Comparison of ENCODE assay signal across 8 cellular contexts in the genomic region with DNA sequence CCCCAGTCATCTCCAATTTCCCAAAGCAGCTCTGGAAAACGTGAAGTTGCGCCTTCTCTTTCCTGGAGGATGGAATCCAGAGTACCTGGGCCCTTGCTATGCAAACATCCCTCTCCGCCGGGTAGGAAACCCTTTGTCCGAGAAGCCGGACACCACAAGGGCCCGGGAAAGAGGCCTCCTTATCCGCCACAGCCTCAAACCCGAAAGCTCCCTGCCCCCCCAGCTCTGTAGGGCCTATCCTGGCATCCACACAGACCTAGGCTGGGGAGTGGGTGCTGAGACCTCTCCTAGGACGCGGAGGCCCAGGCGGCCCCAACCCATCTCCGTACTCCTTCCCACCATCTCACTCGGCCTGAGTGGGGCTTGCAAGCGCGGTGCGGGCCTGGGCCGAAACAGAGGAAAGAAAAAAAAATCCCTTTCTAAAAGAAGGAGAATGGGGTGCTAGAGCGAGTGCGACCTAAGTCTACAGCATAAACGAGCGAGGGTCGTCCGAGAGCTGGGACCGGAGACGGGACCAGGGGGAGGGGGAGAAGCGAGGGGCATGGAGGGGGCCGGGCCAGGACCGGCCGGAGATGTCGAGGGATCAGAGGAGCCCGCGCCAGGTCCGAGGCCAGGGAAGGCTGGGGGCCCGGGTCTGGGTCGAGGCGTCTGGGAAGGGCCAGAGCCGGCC. TPM values are rescaled to one million over a fixed set of nuclear protein-coding genes. Genes with fewer than 3 reads are reported as not detected.
DNase-seq lines count a peak whose midpoint lies in the region; ATAC-seq and TF ChIP-seq lines count a peak whose summit lies in the region.

No MANE protein-coding gene starts in this region.

- no peaks in the 10 kb centered on the region for H3K27me3 Mint-ChIP-seq in Caco-2 (ENCODE audit: insufficient read depth, unreplicated experiment)
- H3K27me3 Mint-ChIP-seq in activated naive CD4-positive, alpha-beta T cell treated with anti-CD3 and anti-CD28 coated beads, Interleukin-2, amount 10 ng/mL, durations not matched to agents 7 days and 5 days = no peaks in the 10 kb centered on the region
- peaks cover 7% of the 10 kb centered on the region for H3K27me3 Mint-ChIP-seq in glutamatergic neuron (ENCODE audit: unreplicated experiment)
- no peaks in the 10 kb centered on the region for H3K27me3 Mint-ChIP-seq in osteocyte (ENCODE audit: unreplicated experiment)

- H3K9me3 ChIP-seq in Caco-2 = no peaks in the 10 kb centered on the region

- TF ChIP-seq CTCF in Caco-2 (IDR thresholded peaks at IDR 0.05; ENCODE audit: insufficient read depth in 1 of 2, low read depth in 1 of 2, low read length in 1 of 2, severe bottlenecking in 1 of 2, unreplicated experiment in 1 of 2) (no peak), glutamatergic neuron (IDR thresholded peaks at IDR 0.05; ENCODE audit: partially characterized antibody, unreplicated experiment) (no peak), osteocyte (IDR thresholded peaks at IDR 0.05) (no peak)

- BruUV-seq in Caco-2 (replicated peaks; lab: Mats Ljungman, UMichigan) = no TSS peak

- peaks cover 38% of the 10 kb centered on the region for H3K4me1 Mint-ChIP-seq in Caco-2 (ENCODE audit: low read depth, unreplicated experiment)
- H3K4me1 Mint-ChIP-seq in activated naive CD4-positive, alpha-beta T cell treated with anti-CD3 and anti-CD28 coated beads, Interleukin-2, amount 10 ng/mL, durations not matched to agents 7 days and 5 days = peaks cover 55% of the 10 kb centered on the region
- H3K4me1 Mint-ChIP-seq in glutamatergic neuron (ENCODE audit: low read depth, unreplicated experiment) = peaks cover 38% of the 10 kb centered on the region
- H3K4me1 Mint-ChIP-seq in osteocyte (ENCODE audit: unreplicated experiment) = peaks cover 54% of the 10 kb centered on the region

- no peaks in the 10 kb centered on the region for H3K9me3 Mint-ChIP-seq in Caco-2 (ENCODE audit: unreplicated experiment)
- H3K9me3 Mint-ChIP-seq in activated naive CD4-positive, alpha-beta T cell treated with anti-CD3 and anti-CD28 coated beads, Interleukin-2, amount 10 ng/mL, durations not matched to agents 7 days and 5 days = no peaks in the 10 kb centered on the region
- peaks cover 14% of the 10 kb centered on the region for H3K9me3 Mint-ChIP-seq in glutamatergic neuron (ENCODE audit: unreplicated experiment)
- no peaks in the 10 kb centered on the region for H3K9me3 Mint-ChIP-seq in osteocyte (ENCODE audit: unreplicated experiment)

- no peaks in the 10 kb centered on the region for H3K36me3 ChIP-seq in Caco-2 (ENCODE audit: control insufficient read depth, insufficient read depth, low read length)

- intact Hi-C loops in Caco-2 (cut with micrococcal nuclease; ENCODE audit: unreplicated experiment) = loop anchor here (5.0 kb wide), 1 partner anchor 44 kb away; no protein-coding TSS in a partner anchor

- no peaks in the 10 kb centered on the region for H3K27me3 ChIP-seq in Caco-2 (replicated peaks; ENCODE audit: control insufficient read depth, insufficient read depth, low read length)

- peaks cover 32% of the 10 kb centered on the region for H3K4me1 ChIP-seq in Caco-2

- H3K4me3 Mint-ChIP-seq in Caco-2 (ENCODE audit: unreplicated experiment) (peak overlapping the region; percentile 90), glutamatergic neuron (ENCODE audit: unreplicated experiment) (peak overlapping the region; percentile 96), osteocyte (ENCODE audit: unreplicated experiment) (peak overlapping the region; percentile 98)
- H3K4me3 Mint-ChIP-seq in activated naive CD4-positive, alpha-beta T cell treated with anti-CD3 and anti-CD28 coated beads, Interleukin-2, amount 10 ng/mL, durations not matched to agents 7 days and 5 days = peak overlapping the region; percentile 87

- H3K36me3 Mint-ChIP-seq in Caco-2 (ENCODE audit: insufficient read depth, unreplicated experiment) (peaks cover 17% of the 10 kb centered on the region), glutamatergic neuron (ENCODE audit: unreplicated experiment) (no peaks in the 10 kb centered on the region), osteocyte (ENCODE audit: unreplicated experiment) (no peaks in the 10 kb centered on the region)
- H3K36me3 Mint-ChIP-seq in activated naive CD4-positive, alpha-beta T cell treated with anti-CD3 and anti-CD28 coated beads, Interleukin-2, amount 10 ng/mL, durations not matched to agents 7 days and 5 days = peaks cover 7% of the 10 kb centered on the region

- peak overlapping the region; percentile 92 for H3K27ac Mint-ChIP-seq in Caco-2 (ENCODE audit: unreplicated experiment)
- H3K27ac Mint-ChIP-seq in activated naive CD4-positive, alpha-beta T cell treated with anti-CD3 and anti-CD28 coated beads, Interleukin-2, amount 10 ng/mL, durations not matched to agents 7 days and 5 days = peak overlapping the region; percentile 93
- peak overlapping the region; percentile 96 for H3K27ac Mint-ChIP-seq in glutamatergic neuron (ENCODE audit: unreplicated experiment)
- peak overlapping the region; percentile 81 for H3K27ac Mint-ChIP-seq in osteocyte (ENCODE audit: unreplicated experiment)

- DNase-seq in Caco-2 (peak; percentile 45 to 52), NCI-H748 (lab: John Stamatoyannopoulos, UW; ENCODE audit: unreplicated experiment) (peak; percentile 39), glutamatergic neuron (peak; percentile 40), osteocyte (ENCODE audit: extremely low spot score, unreplicated experiment) (no peak)
- DNase-seq in activated naive CD4-positive, alpha-beta T cell treated with anti-CD3 and anti-CD28 coated beads, Interleukin-2, amount 10 ng/mL, durations not matched to agents 7 days and 5 days = peak; percentile 39

- H3K4me3 ChIP-seq in Caco-2 (ENCODE audit: low read depth, low read length) = peak overlapping the region; percentile 45

- CTCF ChIA-PET in Caco-2 (lab: Charles Lee) = interaction anchor here (0.9 to 1.7 kb wide), 3 partner anchors 39 to 94 kb away, joined by 3 to 9 read pairs (median 4); no protein-coding TSS in a partner anchor
- CTCF ChIA-PET in activated naive CD4-positive, alpha-beta T cell treated with anti-CD3 and anti-CD28 coated beads, Interleukin-2, amount 10 ng/mL, durations not matched to agents 7 days and 5 days (lab: Charles Lee) = interaction anchor here (0.6 to 3.7 kb wide), 10 partner anchors 8 to 521 kb away, joined by 3 to 29 read pairs (median 6); no protein-coding TSS in a partner anchor

- POLR2A ChIA-PET in Caco-2 (lab: Charles Lee) = interaction anchor here (0.6 to 2.6 kb wide), 4 partner anchors 9 to 619 kb away, joined by 3 to 33 read pairs (median 4); no protein-coding TSS in a partner anchor

- peak; percentile 4 for ATAC-seq in GM21737 (IDR thresholded peaks at IDR 0.05; ENCODE audit: unreplicated experiment)
- ATAC-seq in GM18873 (IDR thresholded peaks at IDR 0.05; ENCODE audit: low FRiP score, unreplicated experiment) = no peak
- no peak for ATAC-seq in HG03469 (IDR thresholded peaks at IDR 0.05; ENCODE audit: unreplicated experiment)

RNA-seq across cellular contexts. Expression of gene FBXW11, which starts 0.6 kb away (rescaled TPM):
- total RNA-seq in Caco-2 (2022) (46.2 and 46.3 TPM in 2 replicates), glutamatergic neuron (ENCODE audit: unreplicated experiment) (110 TPM), osteocyte (60.1 and 61.4 TPM in 2 replicates)
